Comparison of ENCODE assay signal across 8 cellular contexts in the genomic region with DNA sequence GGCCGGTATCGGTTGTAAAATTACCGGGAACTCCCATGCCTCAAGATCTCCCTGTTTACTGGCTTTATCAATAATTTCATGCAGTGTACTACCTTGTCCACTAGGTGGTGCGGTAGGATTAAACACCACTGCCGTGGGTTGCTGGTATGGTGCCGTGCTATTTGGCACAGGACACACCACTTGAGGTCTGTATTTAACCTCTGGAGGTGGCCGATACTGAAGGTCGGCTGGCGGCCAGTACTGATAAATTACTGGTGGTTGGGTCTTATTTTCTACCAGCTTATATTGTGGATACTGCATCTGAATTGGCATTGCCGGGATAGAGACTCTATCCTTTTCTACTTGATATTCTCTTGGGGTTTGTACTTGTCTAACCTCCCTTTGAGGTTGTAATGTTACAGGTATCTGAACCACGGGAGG. TPM values are rescaled to one million over a fixed set of nuclear protein-coding genes. Genes with fewer than 3 reads are reported as not detected.
DNase-seq lines count a peak whose midpoint lies in the region; ATAC-seq, FAIRE-seq and TF ChIP-seq lines count a peak whose summit lies in the region.

No MANE protein-coding gene starts in this region.

- intact Hi-C loops in activated CD4-positive, alpha-beta memory T cell treated with anti-CD3 and anti-CD28 coated beads for 36 hours (cut with micrococcal nuclease) = loop anchor here (1.0 to 5.0 kb wide), 4 partner anchors 61 to 323 kb away; a partner anchor contains a TSS

- H3K27ac Mint-ChIP-seq in activated CD4-positive, alpha-beta memory T cell treated with anti-CD3 and anti-CD28 coated beads for 36 hours = no peak overlapping the region
- H3K27ac Mint-ChIP-seq in memory B cell = no peak overlapping the region

- no peaks in the 10 kb centered on the region for H3K27me3 Mint-ChIP-seq in activated CD4-positive, alpha-beta memory T cell treated with anti-CD3 and anti-CD28 coated beads for 36 hours
- no peaks in the 10 kb centered on the region for H3K27me3 Mint-ChIP-seq in memory B cell

- no peak overlapping the region for H3K4me3 Mint-ChIP-seq in activated CD4-positive, alpha-beta memory T cell treated with anti-CD3 and anti-CD28 coated beads for 36 hours
- H3K4me3 Mint-ChIP-seq in memory B cell = no peak overlapping the region

- no peaks in the 10 kb centered on the region for H3K36me3 Mint-ChIP-seq in activated CD4-positive, alpha-beta memory T cell treated with anti-CD3 and anti-CD28 coated beads for 36 hours
- no peaks in the 10 kb centered on the region for H3K36me3 Mint-ChIP-seq in memory B cell

- CTCF ChIA-PET in activated CD4-positive, alpha-beta memory T cell treated with anti-CD3 and anti-CD28 coated beads for 36 hours (lab: Charles Lee) = interaction anchor here (0.6 to 4.7 kb wide), 20 partner anchors 10 to 327 kb away, joined by 3 to 36 read pairs (median 3); a partner anchor contains a TSS

- no peak for DNase-seq in GM12891 (ENCODE audit: insufficient read length, low spot score)
- peak; percentile 69 for DNase-seq in HS-27A (ENCODE audit: low read depth)
- DNase-seq in NCI-H82 treated with DMSO at 0.1 percent for 48 hours (lab: John Stamatoyannopoulos, UW; ENCODE audit: unreplicated experiment) = peak; percentile 72
- peak; percentile 78 for DNase-seq in activated CD4-positive, alpha-beta memory T cell treated with anti-CD3 and anti-CD28 coated beads for 36 hours
- DNase-seq in effector CD8-positive, alpha-beta T cell (lab: John Stamatoyannopoulos, UW) = peak; percentile 44
- peak; percentile 70 to 79 for DNase-seq in memory B cell (ENCODE audit: low spot score in 2 of 2)
- peak; percentile 14 to 45 for DNase-seq in stimulated activated CD8-positive, alpha-beta memory T cell treated with anti-CD3 and anti-CD28 coated beads, Interleukin-15, amount 100 ng/mL, for 4 hours (ENCODE audit: low read depth in 2 of 2)

- POLR2A ChIA-PET in activated CD4-positive, alpha-beta memory T cell treated with anti-CD3 and anti-CD28 coated beads for 36 hours (lab: Charles Lee) = no interaction called here

- no peaks in the 10 kb centered on the region for H3K9me3 Mint-ChIP-seq in activated CD4-positive, alpha-beta memory T cell treated with anti-CD3 and anti-CD28 coated beads for 36 hours
- no peaks in the 10 kb centered on the region for H3K9me3 Mint-ChIP-seq in memory B cell

- ATAC-seq in memory B cell (ENCODE audit: low read depth) (peak; percentile 93), HG03025 (IDR thresholded peaks at IDR 0.05; ENCODE audit: low FRiP score, unreplicated experiment) (no peak)

- TF ChIP-seq POLR2A in GM12891 (IDR thresholded peaks at IDR 0.05; ENCODE audit: low read depth, low read length) = no peak

- peak; percentile 98 for FAIRE-seq in GM12891 (lab: Jason Lieb, UNC)

- peaks cover 8% of the 10 kb centered on the region for H3K4me1 Mint-ChIP-seq in activated CD4-positive, alpha-beta memory T cell treated with anti-CD3 and anti-CD28 coated beads for 36 hours (ENCODE audit: low read depth)
- peaks cover 8% of the 10 kb centered on the region for H3K4me1 Mint-ChIP-seq in memory B cell

TF ChIP-seq in GM12891, 5 proteins besides CTCF, POLR2A, EP300 and RAD21:
- TF ChIP-seq SPI1 (IDR thresholded peaks at IDR 0.05; ENCODE audit: low read depth, low read length) (no peak), POU2F2 (IDR thresholded peaks at IDR 0.05; ENCODE audit: low read depth, low read length) (peak; percentile 32; the same call in 1 of the 2 replicates), PAX5 (IDR thresholded peaks at IDR 0.05; ENCODE audit: insufficient read depth, low read length, severe bottlenecking) (no peak), TAF1 (IDR thresholded peaks at IDR 0.05; ENCODE audit: low read depth, low read length) (no peak)

RNA-seq across cellular contexts. Expression of a gene that starts 14.3 kb away (rescaled TPM):
- polyA plus RNA-seq in GM12891 (2012; ENCODE audit: low read depth, missing spikeins) = 1.4 TPM
- not detected for total RNA-seq in activated CD4-positive, alpha-beta memory T cell treated with anti-CD3 and anti-CD28 coated beads for 36 hours

RNA-seq across cellular contexts. Expression of a gene that starts 22.1 kb away (rescaled TPM):
- polyA plus RNA-seq in GM12891 (2012; ENCODE audit: low read depth, missing spikeins) = 54.5 TPM
- 100 to 1,000 TPM; 111 to 117 TPM for total RNA-seq in activated CD4-positive, alpha-beta memory T cell treated with anti-CD3 and anti-CD28 coated beads for 36 hours

RNA-seq across cellular contexts. Expression of a gene that starts 27.7 kb away (rescaled TPM):
- polyA plus RNA-seq in GM12891 (2012; ENCODE audit: low read depth, missing spikeins) = 67.4 TPM
- total RNA-seq in activated CD4-positive, alpha-beta memory T cell treated with anti-CD3 and anti-CD28 coated beads for 36 hours = 10 to 100 TPM; 32.2 to 37.6 TPM

RNA-seq across cellular contexts. Expression of a gene that starts 59.0 kb away (rescaled TPM):
- 0.26 TPM for polyA plus RNA-seq in GM12891 (2012; ENCODE audit: low read depth, missing spikeins)
- not detected for total RNA-seq in activated CD4-positive, alpha-beta memory T cell treated with anti-CD3 and anti-CD28 coated beads for 36 hours
